Comparison of ENCODE assay signal across 1 cellular context in genomic region chr3:42652611-42653302, GRCh38.
TF ChIP-seq lines count a peak whose summit lies in the region.

No MANE protein-coding gene starts in this region.

TF ChIP-seq in K562, 482 proteins besides CTCF, POLR2A, EP300 and RAD21 (continued from another document and continues in another):
- peak; percentile 14; the same call in 1 of the 2 replicates for TF ChIP-seq MAX (CRISPR knock-in tag; IDR thresholded peaks at IDR 0.05)
- 0 out of 4 replicates have a peak, but pooled peaks of 1 of the 2 experiments have one; percentile 33 for TF ChIP-seq TEAD1 (CRISPR knock-in tag; IDR thresholded peaks at IDR 0.05)
- TF ChIP-seq MAZ (CRISPR knock-in tag; conservative IDR thresholded peaks at IDR 0.05 in 1 of 2, IDR thresholded peaks at IDR 0.05 in 1 of 2): peak in 1 of 2 experiments; percentile 68; a peak in 3 of 4 replicates
- no peak for TF ChIP-seq YBX1 (IDR thresholded peaks at IDR 0.05)
- no peak for TF ChIP-seq U2AF1 (optimal IDR thresholded peaks at IDR 0.05; ENCODE audit: low read depth, low read length)
- TF ChIP-seq HMBOX1 (IDR thresholded peaks at IDR 0.05): 0 out of 2 replicates have a peak, but pooled peaks have one; percentile 56
- TF ChIP-seq TBP (optimal IDR thresholded peaks at IDR 0.05; ENCODE audit: low read depth, low read length): peak; percentile 55
- TF ChIP-seq PHTF2 (CRISPR knock-in tag; IDR thresholded peaks at IDR 0.05): no peak
- TF ChIP-seq ZNF518B (CRISPR knock-in tag; IDR thresholded peaks at IDR 0.05): no peak
- peak; percentile 71 for TF ChIP-seq POLR2AphosphoS5 (IDR thresholded peaks at IDR 0.05; ENCODE audit: control insufficient read depth, insufficient read depth, low read depth, low read length)
- 0 out of 2 replicates have a peak, but pooled peaks have one; percentile 37 for TF ChIP-seq ZBTB17 (CRISPR knock-in tag; IDR thresholded peaks at IDR 0.05)
- TF ChIP-seq ATF3 (IDR thresholded peaks at IDR 0.05): peak; percentile 55
- TF ChIP-seq ATF3 (CRISPR knock-in tag; conservative IDR thresholded peaks at IDR 0.05): no peak
- TF ChIP-seq ESRRA (IDR thresholded peaks at IDR 0.05; ENCODE audit: borderline replicate concordance, low read depth): peak; percentile 28; the same call in 1 of the 2 replicates
- TF ChIP-seq THAP7 (CRISPR knock-in tag; IDR thresholded peaks at IDR 0.05): no peak
- TF ChIP-seq ELF1 (tag; IDR thresholded peaks at IDR 0.05): peak; percentile 79
- peak in 1 of 2 experiments; percentile 73; a peak in 1 of 4 replicates for TF ChIP-seq UBTF (IDR thresholded peaks at IDR 0.05; ENCODE audit: borderline replicate concordance in 1 of 2, low read depth in 2 of 2, low read length in 2 of 2)
- TF ChIP-seq ARID1B (IDR thresholded peaks at IDR 0.05): peak; percentile 44
- peak; percentile 89 for TF ChIP-seq FOSL1 (tag; conservative IDR thresholded peaks at IDR 0.05)
- peak; percentile 38; the same call in 1 of the 2 replicates for TF ChIP-seq ZKSCAN3 (CRISPR knock-in tag; IDR thresholded peaks at IDR 0.05)
- peak; percentile 70 for TF ChIP-seq POLR2B (IDR thresholded peaks at IDR 0.05; ENCODE audit: low read depth, partially characterized antibody)
- 0 out of 2 replicates have a peak, but pooled peaks have one; percentile 18 for TF ChIP-seq ARID3B (CRISPR knock-in tag; IDR thresholded peaks at IDR 0.05; ENCODE audit: borderline replicate concordance)
- TF ChIP-seq ZNF57 (CRISPR knock-in tag; IDR thresholded peaks at IDR 0.05): 0 out of 2 replicates have a peak, but pooled peaks have one; percentile 56
- peak; percentile 93 for TF ChIP-seq KDM5B (IDR thresholded peaks at IDR 0.05; ENCODE audit: insufficient replicate concordance, low read depth, low read length)
- peak; percentile 73; the same call in 1 of the 2 replicates for TF ChIP-seq THAP12 (CRISPR knock-in tag; IDR thresholded peaks at IDR 0.05)
- no peak for TF ChIP-seq NCOA1 (IDR thresholded peaks at IDR 0.05; ENCODE audit: low read depth)
- TF ChIP-seq ZFP1 (CRISPR knock-in tag; IDR thresholded peaks at IDR 0.05): no peak
- no peak for TF ChIP-seq MNT (conservative IDR thresholded peaks at IDR 0.05)
- no peak for TF ChIP-seq RBM15 (IDR thresholded peaks at IDR 0.05; ENCODE audit: insufficient read depth, low read length)
- TF ChIP-seq ZNF584 (CRISPR knock-in tag; IDR thresholded peaks at IDR 0.05; ENCODE audit: low read depth): no peak
- no peak for TF ChIP-seq RERE (CRISPR knock-in tag; IDR thresholded peaks at IDR 0.05; ENCODE audit: borderline replicate concordance)
- peak; percentile 92 for TF ChIP-seq VEZF1 (CRISPR knock-in tag; IDR thresholded peaks at IDR 0.05)
- 0 out of 2 replicates have a peak, but pooled peaks have one; percentile 31 for TF ChIP-seq ZNF263 (CRISPR knock-in tag; IDR thresholded peaks at IDR 0.05; ENCODE audit: borderline replicate concordance)
